8 cellular contexts compared by ENCODE assay signal in genomic region chr1:211382714-211383480, GRCh38. TPM values are rescaled to one million over a fixed set of nuclear protein-coding genes. Genes with fewer than 3 reads are reported as not detected.
A peak's percentile ranks its signal among the peaks of the same experiment; 100 is the strongest.
DNase-seq lines count a peak whose midpoint lies in the region; TF ChIP-seq lines count a peak whose summit lies in the region.

No MANE protein-coding gene starts in this region.

- peak overlapping the region; percentile 82 for H3K4me3 Mint-ChIP-seq in activated naive CD8-positive, alpha-beta T cell treated with anti-CD3 and anti-CD28 coated beads for 36 hours

- peak overlapping the region; percentile 92 for H2AFZ ChIP-seq in osteoblast (ENCODE audit: low read length)

- peaks cover 12% of the 10 kb centered on the region for H3K4me1 ChIP-seq in osteoblast (ENCODE audit: insufficient read depth, low read length)
- peaks cover 3% of the 10 kb centered on the region for H3K4me1 ChIP-seq in testis

- intact Hi-C loops in head of caudate nucleus (cut with DNase I) (loop anchor here (2.0 kb wide), 1 partner anchor 124 kb away; the partner anchor contains the start of gene RCOR3), testis (cut with DNase I; ENCODE audit: low total_unique reads) (no loop called here)

- peak overlapping the region; percentile 96 for H3K4me2 ChIP-seq in osteoblast (ENCODE audit: insufficient read depth, low read length)

- H3K27ac ChIP-seq in osteoblast (ENCODE audit: low read depth, low read length) (peak overlapping the region; percentile 95), testis (peak overlapping the region; percentile 91 to 96)

- POLR2A ChIA-PET in HEK293T (lab: Yijun Ruan, JAX): interaction anchor here (0.6 to 1.0 kb wide), 7 partner anchors 12 to 57 kb away, joined by 3 to 4 read pairs (median 3); partner anchors contain the start of gene TRAF5

- H3K27me3 Mint-ChIP-seq in activated naive CD8-positive, alpha-beta T cell treated with anti-CD3 and anti-CD28 coated beads for 36 hours: no peaks in the 10 kb centered on the region

- H3K36me3 Mint-ChIP-seq in activated naive CD8-positive, alpha-beta T cell treated with anti-CD3 and anti-CD28 coated beads for 36 hours: peaks cover 14% of the 10 kb centered on the region

- H3K4me3 ChIP-seq in GM08714 (ENCODE audit: low read length): peak overlapping the region; percentile 89
- peak overlapping the region; percentile 82 for H3K4me3 ChIP-seq in osteoblast (ENCODE audit: insufficient read depth, low read length)
- peak overlapping the region; percentile 85 to 95 for H3K4me3 ChIP-seq in testis

- no peaks in the 10 kb centered on the region for H3K27me3 ChIP-seq in osteoblast (ENCODE audit: insufficient read depth, low read length)
- no peaks in the 10 kb centered on the region for H3K27me3 ChIP-seq in testis

- H4K20me1 ChIP-seq in osteoblast (ENCODE audit: insufficient read depth, low read length): no peaks in the 10 kb centered on the region

- H3K9me3 Mint-ChIP-seq in activated naive CD8-positive, alpha-beta T cell treated with anti-CD3 and anti-CD28 coated beads for 36 hours: no peaks in the 10 kb centered on the region

- CTCF ChIA-PET in HEK293T (lab: Yijun Ruan, JAX): interaction anchor here (0.7 kb wide), 2 partner anchors 17 to 59 kb away, joined by 3 to 4 read pairs; no protein-coding TSS in a partner anchor

- peak; percentile 74 for TF ChIP-seq POLR2A in testis (IDR thresholded peaks at IDR 0.05)

- H3K79me2 ChIP-seq in osteoblast (ENCODE audit: insufficient read depth, low read length): peaks cover 12% of the 10 kb centered on the region

- H3K27ac Mint-ChIP-seq in activated naive CD8-positive, alpha-beta T cell treated with anti-CD3 and anti-CD28 coated beads for 36 hours: peak overlapping the region; percentile 96

- TF ChIP-seq CTCF in osteoblast (IDR thresholded peaks at IDR 0.05; ENCODE audit: extremely low read depth, low read depth, low read length) (no peak), testis (IDR thresholded peaks at IDR 0.05) (no peak)

- H3K9me3 ChIP-seq in osteoblast (ENCODE audit: low read depth, low read length) (no peaks in the 10 kb centered on the region), testis (no peaks in the 10 kb centered on the region)

- peak; percentile 94 for DNase-seq in HEK293T (ENCODE audit: extremely low spot score)
- DNase-seq in NAMALWA (ENCODE audit: low spot score): peak; percentile 79
- peak; percentile 92 for DNase-seq in SKM-1 treated with dmso at 0.1 percent for 144 hours (lab: John Stamatoyannopoulos, UW; ENCODE audit: unreplicated experiment)
- peak; percentile 80 for DNase-seq in activated naive CD8-positive, alpha-beta T cell treated with anti-CD3 and anti-CD28 coated beads for 36 hours
- peak; percentile 85 to 98 (median 94) for DNase-seq in head of caudate nucleus
- peak; percentile 93 for DNase-seq in osteoblast (ENCODE audit: insufficient read length, low spot score, missing footprints)
- DNase-seq in testis: peak; percentile 96

- WGBS in testis, 2 donors: 2 to 6% methylated on average over 28 to 49 of the region's 49 CpGs

- peaks cover 33% of the 10 kb centered on the region for H3K4me1 Mint-ChIP-seq in activated naive CD8-positive, alpha-beta T cell treated with anti-CD3 and anti-CD28 coated beads for 36 hours

- H3K36me3 ChIP-seq in osteoblast (ENCODE audit: insufficient read depth, low read length): no peaks in the 10 kb centered on the region
- H3K36me3 ChIP-seq in testis (ENCODE audit: low read depth, missing control alignments): no peaks in the 10 kb centered on the region

TF ChIP-seq in HEK293T, 16 proteins besides CTCF, POLR2A, EP300 and RAD21:
- TF ChIP-seq BHLHE40 (IDR thresholded peaks at IDR 0.05; ENCODE audit: borderline replicate concordance) (no peak), L3MBTL2 (conservative IDR thresholded peaks at IDR 0.05) (peak; percentile 94), NFRKB (IDR thresholded peaks at IDR 0.05) (peak; percentile 59)

RNA-seq across cellular contexts. Expression of gene TRAF5, which starts 56.3 kb away (rescaled TPM):
- total RNA-seq in activated naive CD8-positive, alpha-beta T cell treated with anti-CD3 and anti-CD28 coated beads for 36 hours: 10 to 100 TPM; 23.7 to 24.4 TPM
- total RNA-seq in osteoblast: 15.9 and 17.4 TPM in 2 replicates
- total RNA-seq in testis: 10 to 100 TPM; 20.3 to 22.2 TPM
- 25.1 TPM for polyA plus RNA-seq in testis (ENCODE audit: insufficient read depth, low read depth, low replicate concordance)

Comparison
In these comparisons a context has a peak if more than half of its experiments do, and no peak if none do; other contexts are left out.
1. Peak in every context shown above with its lines: DNase-seq, H3K4me3 ChIP-seq and H3K27ac ChIP-seq.